ENCODE assay signal across 10 cellular contexts in genomic region chr17:60573139-60573975, GRCh38. TPM values are rescaled to one million over a fixed set of nuclear protein-coding genes. Genes with fewer than 3 reads are reported as not detected.
DNase-seq lines count a peak whose midpoint lies in the region; ATAC-seq and TF ChIP-seq lines count a peak whose summit lies in the region.
"Had no signal": no experiment of that assay in that cellular context is flagged by ENCODE, and none has a peak within 500 bp of the region (broad histone marks: within the 10 kb centered on the region; RNA-seq: fewer than 3 reads in every experiment).

No MANE protein-coding gene starts in this region.

- H3K9me3 ChIP-seq in heart right ventricle (no peaks in the 10 kb centered on the region), tibial artery (no peaks in the 10 kb centered on the region)
- H3K9me3 ChIP-seq: ascending aorta had no signal

- no peak for DNase-seq in heart right ventricle
- DNase-seq in Right ventricle myocardium inferior (ENCODE audit: missing footprints), result no peak
- DNase-seq in fibroblast of pulmonary artery (ENCODE audit: low read depth), result peak; percentile 92
- no peak for DNase-seq in mesothelial cell of epicardium (ENCODE audit: low spot score in 2 of 2, unreplicated experiment in 2 of 2)
- DNase-seq in GM19240 (ENCODE audit: insufficient read length, low spot score), result no peak
- no peak for DNase-seq in tibial artery
- DNase-seq in germinal center (ENCODE audit: low spot score), result no peak
- DNase-seq: NCI-H2029 had no signal

- H3K27me3 ChIP-seq in heart right ventricle (no peaks in the 10 kb centered on the region), tibial artery (no peaks in the 10 kb centered on the region)
- H3K27me3 ChIP-seq: ascending aorta had no signal

- no peaks in the 10 kb centered on the region for H3K27me3 Mint-ChIP-seq in mesothelial cell of epicardium (ENCODE audit: low read depth)

- intact Hi-C loops in heart right ventricle (cut with DNase I), result loop anchor here in 2 of 10 donors (10.0 kb wide), 1 partner anchor 61 kb away; no protein-coding TSS in a partner anchor
- intact Hi-C loops in Right ventricle myocardium inferior (cut with DNase I), result no loop called here
- intact Hi-C loops in tibial artery (cut with DNase I; ENCODE audit: low total_unique reads), result no loop called here

- no peak overlapping the region for H3K4me3 Mint-ChIP-seq in mesothelial cell of epicardium

- peak overlapping the region; percentile 99 for H3K27ac Mint-ChIP-seq in mesothelial cell of epicardium

- ATAC-seq in heart right ventricle (peak in 7 of 8 donors; percentile 32 to 76 (median 62)), Right ventricle myocardium inferior (no peak)
- no peak for ATAC-seq in activated CD4-positive, CD25-positive, alpha-beta regulatory T cell treated with anti-CD3 and anti-CD28 coated beads, Interleukin-2, amount 50 U/mL, for 24 hours

- no peak for TF ChIP-seq CTCF in heart right ventricle (IDR thresholded peaks at IDR 0.05)
- peak; percentile 23 for TF ChIP-seq CTCF in fibroblast of pulmonary artery (IDR thresholded peaks at IDR 0.05; ENCODE audit: low read length, missing control alignments)
- no peak for TF ChIP-seq CTCF in mesothelial cell of epicardium (IDR thresholded peaks at IDR 0.05; ENCODE audit: unreplicated experiment)
- TF ChIP-seq CTCF in tibial artery (IDR thresholded peaks at IDR 0.05), result no peak

- H3K27ac ChIP-seq in heart right ventricle, result peak overlapping the region; percentile 28 to 81 (median 72)
- no peak overlapping the region for H3K27ac ChIP-seq in tibial artery

- 41 to 43% methylated on average over 2 of the region's 2 CpGs for WGBS in heart right ventricle, 2 donors

- H3K4me1 ChIP-seq in heart right ventricle (peaks cover 0 to 66% (median 34%) of the 10 kb centered on the region in 9 donors), tibial artery (peaks cover 0 to 12% (median 0%) of the 10 kb centered on the region in 4 donors)

- H3K9me3 Mint-ChIP-seq in mesothelial cell of epicardium, result peaks cover 4% of the 10 kb centered on the region

- H3K4me1 Mint-ChIP-seq in mesothelial cell of epicardium, result peaks cover 47% of the 10 kb centered on the region

- no peak overlapping the region for H3K4me3 ChIP-seq in heart right ventricle
- H3K4me3 ChIP-seq in fibroblast of pulmonary artery (replicated peaks; ENCODE audit: low read depth, low read length), result no peak overlapping the region
- H3K4me3 ChIP-seq in tibial artery, result no peak overlapping the region
- H3K4me3 ChIP-seq: ascending aorta had no signal

- no peaks in the 10 kb centered on the region for H3K36me3 Mint-ChIP-seq in mesothelial cell of epicardium

- H3K36me3 ChIP-seq in heart right ventricle, result no peaks in the 10 kb centered on the region
- no peaks in the 10 kb centered on the region for H3K36me3 ChIP-seq in tibial artery
- H3K36me3 ChIP-seq: ascending aorta had no signal

RNA-seq across cellular contexts. Expression of gene PPM1D, which starts 26.6 kb away (rescaled TPM):
- total RNA-seq in heart right ventricle, result 10 to 100 TPM in 2 of 10 donors, 1 to 10 TPM in 8; 4.5 to 10.6 (median 7.8) TPM
- 1 to 10 TPM; 3.1 to 4.0 TPM for polyA plus RNA-seq in heart right ventricle
- 7.4 TPM for total RNA-seq in Right ventricle myocardium inferior
- total RNA-seq in mesothelial cell of epicardium, result 26.4 to 28.9 TPM (median 26.7 TPM) in 3 replicates

RNA-seq across cellular contexts. Expression of gene APPBP2, which starts 47.3 kb away (rescaled TPM):
- total RNA-seq in heart right ventricle (10 to 100 TPM; 12.5 to 22.8 (median 17.9) TPM), Right ventricle myocardium inferior (16.7 TPM), mesothelial cell of epicardium (65.5 to 75.6 TPM (median 65.5 TPM) in 3 replicates)
- polyA plus RNA-seq in heart right ventricle, result 1 to 10 TPM; 4.6 to 4.9 TPM

Comparison
In these comparisons a context has a peak if more than half of its experiments do, and no peak if none do; other contexts are left out.
1. ATAC-seq: peak in heart right ventricle (7 of 8); none in Right ventricle myocardium inferior (single experiment) and activated CD4-positive, CD25-positive, alpha-beta regulatory T cell treated with anti-CD3 and anti-CD28 coated beads, Interleukin-2, amount 50 U/mL, for 24 hours (0 of 2).
2. H3K27ac ChIP-seq: peak in heart right ventricle (10 of 10); none in tibial artery (0 of 2).